Comparison of ENCODE assay signal across 9 cellular contexts in genomic region chr22:25449781-25450317, GRCh38.
DNase-seq lines count a peak whose midpoint lies in the region; ATAC-seq, FAIRE-seq and TF ChIP-seq lines count a peak whose summit lies in the region.
"Had no signal": no experiment of that assay in that cellular context is flagged by ENCODE, and none has a peak within 500 bp of the region (broad histone marks: within the 10 kb centered on the region; RNA-seq: fewer than 3 reads in every experiment).

No MANE protein-coding gene starts in this region.

- no peak overlapping the region for H3K9ac ChIP-seq in keratinocyte (ENCODE audit: control insufficient read depth, extremely low read depth, insufficient read depth, low read length)

- H3K9me2 ChIP-seq in GM23338 (ENCODE audit: insufficient read depth), result no peaks in the 10 kb centered on the region

- no peak for ATAC-seq in GM23338
- no peak for ATAC-seq in GM18505 (IDR thresholded peaks at IDR 0.05; ENCODE audit: unreplicated experiment)
- no peak for ATAC-seq in HG03108 (IDR thresholded peaks at IDR 0.05; ENCODE audit: unreplicated experiment)

- in situ Hi-C loops in GM13977 (cut with MboI; ENCODE audit: low pct_unique_long_range_greater_than_20kb, low sequenced_read_pairs, unreplicated experiment), result loop anchor here (25.0 kb wide), 1 partner anchor 887 kb away; no protein-coding TSS in a partner anchor

- H3K9me3 ChIP-seq in AG04450 (ENCODE audit: control insufficient read depth, insufficient read depth, low read length) (no peaks in the 10 kb centered on the region), keratinocyte (ENCODE audit: control insufficient read depth, low read depth, low read length) (no peaks in the 10 kb centered on the region)

- peaks cover 3% of the 10 kb centered on the region; the same call in 1 of the 2 replicates for H3F3A ChIP-seq in GM23338 (replicated peaks; ENCODE audit: low read depth)

- H3K27me3 Mint-ChIP-seq in GM23338 (ENCODE audit: insufficient read depth, low read depth, poor library complexity), result peaks cover 6% of the 10 kb centered on the region
- no peaks in the 10 kb centered on the region for H3K27me3 Mint-ChIP-seq in activated CD4-positive, alpha-beta memory T cell treated with anti-CD3 and anti-CD28 coated beads for 36 hours

- dilution Hi-C loops in keratinocyte (cut with MboI; ENCODE audit: extremely low pct_ligation_motif_present, low sequenced_read_pairs), result no loop called here

- CTCF ChIA-PET in AG04450 (lab: Charles Lee), result interaction anchor here (0.6 to 4.0 kb wide), 2 partner anchors 8 to 12 kb away, joined by 7 to 27 read pairs; no protein-coding TSS in a partner anchor
- CTCF ChIA-PET in activated CD4-positive, alpha-beta memory T cell treated with anti-CD3 and anti-CD28 coated beads for 36 hours (lab: Charles Lee), result interaction anchor here (1.1 to 1.2 kb wide), 3 partner anchors 12 to 323 kb away, joined by 3 to 6 read pairs (median 3); no protein-coding TSS in a partner anchor

- H3K4me1 Mint-ChIP-seq in GM23338, result peaks cover 22% of the 10 kb centered on the region
- peaks cover 52% of the 10 kb centered on the region for H3K4me1 Mint-ChIP-seq in activated CD4-positive, alpha-beta memory T cell treated with anti-CD3 and anti-CD28 coated beads for 36 hours (ENCODE audit: low read depth)

- H3K27ac ChIP-seq in AG04450 (ENCODE audit: low read depth, low read length) (no peak overlapping the region), GM23338 (ENCODE audit: low read depth) (no peak overlapping the region), keratinocyte (ENCODE audit: control insufficient read depth, insufficient read depth, low read length) (no peak overlapping the region)

- H3K4me3 ChIP-seq in AG04450 (ENCODE audit: low read depth, low read length) (peak overlapping the region; percentile 82), GM23338 (peak overlapping the region; percentile 91; the same call in 1 of the 2 replicates), keratinocyte (ENCODE audit: control insufficient read depth in 2 of 3, extremely low read depth in 1 of 3, insufficient read depth in 2 of 3, low read depth in 1 of 3, low read length in 3 of 3) (peak overlapping the region in 1 of 3 experiments; percentile 95)

- H3K4me2 ChIP-seq in GM23338, result peak overlapping the region; percentile 100
- peak overlapping the region; percentile 93 for H3K4me2 ChIP-seq in keratinocyte (ENCODE audit: control insufficient read depth, extremely low read depth, insufficient read depth, low read depth, low read length)

- TF ChIP-seq CTCF in AG04450 (IDR thresholded peaks at IDR 0.05; ENCODE audit: low read depth, low read length) (no peak), GM23338 (conservative IDR thresholded peaks at IDR 0.05; ENCODE audit: low read depth in 2 of 2) (no peak), keratinocyte (optimal IDR thresholded peaks at IDR 0.05 in 1 of 3, IDR thresholded peaks at IDR 0.05 in 1 of 3, conservative IDR thresholded peaks at IDR 0.05 in 1 of 3; ENCODE audit: extremely low read depth in 1 of 3, insufficient read depth in 2 of 3, low read length in 3 of 3) (no peak), GM13977 (IDR thresholded peaks at IDR 0.05; ENCODE audit: extremely low read depth, insufficient read depth, missing control alignments) (no peak)

- H3K79me2 ChIP-seq in GM23338 (replicated peaks; ENCODE audit: insufficient read depth) (peaks cover 70% of the 10 kb centered on the region), keratinocyte (ENCODE audit: control insufficient read depth, insufficient read depth, low read length) (peaks cover 68% of the 10 kb centered on the region)

- H3K27me3 ChIP-seq in AG04450 (ENCODE audit: control insufficient read depth, insufficient read depth, low read length) (no peaks in the 10 kb centered on the region), GM23338 (ENCODE audit: insufficient read depth) (no peaks in the 10 kb centered on the region), keratinocyte (ENCODE audit: control insufficient read depth, extremely low read depth, insufficient read depth, low read length) (no peaks in the 10 kb centered on the region)

- no peak overlapping the region for H3K27ac Mint-ChIP-seq in GM23338
- no peak overlapping the region for H3K27ac Mint-ChIP-seq in activated CD4-positive, alpha-beta memory T cell treated with anti-CD3 and anti-CD28 coated beads for 36 hours

- peak overlapping the region; percentile 94 for H3K4me3 Mint-ChIP-seq in GM23338
- peak overlapping the region; percentile 79 for H3K4me3 Mint-ChIP-seq in activated CD4-positive, alpha-beta memory T cell treated with anti-CD3 and anti-CD28 coated beads for 36 hours

- intact Hi-C loops in activated CD4-positive, alpha-beta memory T cell treated with anti-CD3 and anti-CD28 coated beads for 36 hours (cut with micrococcal nuclease), result loop anchor here (5.0 kb wide), 6 partner anchors 48 to 373 kb away; no protein-coding TSS in a partner anchor

- H3K36me3 ChIP-seq in GM23338 (ENCODE audit: insufficient read depth) (peaks cover 7% of the 10 kb centered on the region; the same call in 1 of the 2 replicates), keratinocyte (ENCODE audit: control insufficient read depth in 2 of 2, extremely low read depth in 1 of 2, insufficient read depth in 2 of 2, low read length in 2 of 2) (peaks cover 0 to 5% of the 10 kb centered on the region in 2 experiments)

- no peak for DNase-seq in AG04450 (ENCODE audit: low read depth, low spot score)
- no peak for DNase-seq in GM23338 (ENCODE audit: low spot score)
- no peak for DNase-seq in activated CD4-positive, alpha-beta memory T cell treated with anti-CD3 and anti-CD28 coated beads for 36 hours
- no peak for DNase-seq in keratinocyte (ENCODE audit: low read depth, low spot score)
- no peak for DNase-seq in EL
- DNase-seq in GM13977 (ENCODE audit: low spot score), result no peak
- DNase-seq: dermis blood vessel endothelial cell had no signal

- FAIRE-seq in keratinocyte (lab: Jason Lieb, UNC), result no peak

- peaks cover 15% of the 10 kb centered on the region; the same call in 1 of the 2 replicates for H3K4me1 ChIP-seq in GM23338 (ENCODE audit: insufficient read depth)
- peaks cover 14% of the 10 kb centered on the region for H3K4me1 ChIP-seq in keratinocyte (ENCODE audit: control insufficient read depth, extremely low read depth, insufficient read depth, low read length)

- H4K20me1 ChIP-seq in GM23338 (replicated peaks; ENCODE audit: insufficient read depth) (peaks cover 50% of the 10 kb centered on the region), keratinocyte (ENCODE audit: control insufficient read depth, extremely low read depth, insufficient read depth, low read length) (peaks cover 8% of the 10 kb centered on the region)

- no peaks in the 10 kb centered on the region for H3K9me3 Mint-ChIP-seq in GM23338
- H3K9me3 Mint-ChIP-seq in activated CD4-positive, alpha-beta memory T cell treated with anti-CD3 and anti-CD28 coated beads for 36 hours, result no peaks in the 10 kb centered on the region

- no peaks in the 10 kb centered on the region for H3K9me1 ChIP-seq in keratinocyte (ENCODE audit: control insufficient read depth, extremely low read depth, insufficient read depth, low read length)

- H2AFZ ChIP-seq in GM23338, result no peak overlapping the region
- H2AFZ ChIP-seq in keratinocyte (ENCODE audit: control insufficient read depth, low read length), result no peak overlapping the region

- TF ChIP-seq POLR2A in GM18505 (IDR thresholded peaks at IDR 0.05; ENCODE audit: borderline replicate concordance, extremely low read depth, insufficient read depth, insufficient read length), result no peak

- POLR2A ChIA-PET in AG04450 (lab: Yijun Ruan, JAX), result no interaction called here
- POLR2A ChIA-PET in activated CD4-positive, alpha-beta memory T cell treated with anti-CD3 and anti-CD28 coated beads for 36 hours (lab: Charles Lee), result no interaction called here

- H3K36me3 Mint-ChIP-seq in GM23338 (ENCODE audit: low read depth), result peaks cover 11% of the 10 kb centered on the region
- peaks cover 16% of the 10 kb centered on the region for H3K36me3 Mint-ChIP-seq in activated CD4-positive, alpha-beta memory T cell treated with anti-CD3 and anti-CD28 coated beads for 36 hours

TF ChIP-seq in GM23338, 12 proteins besides CTCF, POLR2A, EP300 and RAD21 (continues in another document):
- TF ChIP-seq EZH2 (IDR thresholded peaks at IDR 0.05; ENCODE audit: low read depth, unreplicated experiment) (no peak), ZNF114 (CRISPR knock-in tag; IDR thresholded peaks at IDR 0.05) (no peak), EZH2phosphoT487 (IDR thresholded peaks at IDR 0.05; ENCODE audit: unreplicated experiment) (no peak), STAT1 (IDR thresholded peaks at IDR 0.05; ENCODE audit: unreplicated experiment) (no peak)
